ENCODE assay signal across 10 cellular contexts in the genomic region with DNA sequence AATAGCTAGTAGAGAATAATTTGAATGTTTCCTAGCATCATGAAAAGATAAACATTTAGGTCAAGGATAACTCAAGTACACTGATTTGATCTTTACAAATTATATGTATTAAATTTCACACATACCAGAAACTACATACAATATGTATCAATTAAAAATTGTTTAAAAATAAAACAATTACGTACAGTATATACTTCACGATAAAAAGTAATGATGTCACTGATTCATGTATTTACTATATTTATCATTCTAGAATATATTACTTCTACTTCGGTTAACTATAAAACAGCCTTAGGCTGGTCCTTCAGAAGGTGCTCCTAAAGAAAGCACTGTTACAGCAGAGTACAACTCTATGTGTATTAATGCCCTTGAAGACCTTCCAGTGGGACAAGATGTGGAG. TPM values are rescaled to one million over a fixed set of nuclear protein-coding genes. Genes with fewer than 3 reads are reported as not detected.
"Had no signal": no experiment of that assay in that cellular context is flagged by ENCODE, and none has a peak within 500 bp of the region (broad histone marks: within the 10 kb centered on the region; RNA-seq: fewer than 3 reads in every experiment).

No MANE protein-coding gene starts in this region.

- H3K4me3 ChIP-seq: HAP-1, K562 had no signal

- FAIRE-seq: K562 had no signal

- DNase-seq: GOT3, H7, IMR-90, Karpas-422, KG1 had no signal

- H3K9me3 ChIP-seq: HAP-1 had no signal

- H3K27ac ChIP-seq: HL-60 had no signal

- H3K4me1 ChIP-seq: HAP-1 had no signal

- ATAC-seq: HCT116, K562 had no signal

RNA-seq across cellular contexts. Expression of gene REM2, which starts 24.4 kb away (rescaled TPM):
- total RNA-seq: HT1080 had no signal
